In genomic region chr12:109638735-109639134, GRCh38 we compare ENCODE assay signal across 29 cellular contexts.
"Had no signal": no experiment of that assay in that cellular context is flagged by ENCODE, and none has a peak within 500 bp of the region (broad histone marks: within the 10 kb centered on the region; RNA-seq: fewer than 3 reads in every experiment).

No MANE protein-coding gene starts in this region.

- H3K4me3 ChIP-seq: ascending aorta, cardiac muscle cell had no signal

- H3K9me3 ChIP-seq: ascending aorta had no signal

- ATAC-seq: activated CD8-positive, alpha-beta T cell treated with anti-CD3 and anti-CD28 coated beads for 36 hours; activated naive CD8-positive, alpha-beta T cell treated with anti-CD3 and anti-CD28 coated beads, Interleukin-2, amount 50 U/mL, for 24 hours; activated T-cell treated with anti-CD3 and anti-CD28 coated beads, Interleukin-2, amount 50 U/mL, for 4 hours had no signal

- H3K4me1 ChIP-seq: ascending aorta had no signal

- DNase-seq: activated B cell treated with CpG ODN at 0.5 μM for 24 hours; activated CD4-positive, alpha-beta memory T cell treated with anti-CD3 and anti-CD28 coated beads for 36 hours; activated CD4-positive, alpha-beta T cell treated with anti-CD3 and anti-CD28 coated beads for 4 hours; activated CD4-positive, alpha-beta T cell treated with anti-CD3 and anti-CD28 coated beads, Interleukin-2, amount 10 ng/mL, durations not matched to agents 24 days and 14 days; activated CD4-positive, alpha-beta T cell treated with anti-CD3 and anti-CD28 coated beads, Interleukin-2, amount 50 U/mL, for 1 hour; activated CD4-positive, alpha-beta T cell treated with anti-CD3 and anti-CD28 coated beads, Interleukin-2, amount 50 U/mL, for 4 hours; activated CD4-positive, CD25-positive, alpha-beta regulatory T cell treated with anti-CD3 and anti-CD28 coated beads, Interleukin-2, amount 50 U/mL, for 72 hours; activated CD8-positive, alpha-beta memory T cell treated with anti-CD3 and anti-CD28 coated beads, Interleukin-2, amount 50 U/mL, for 4 hours; activated CD8-positive, alpha-beta T cell treated with anti-CD3 and anti-CD28 coated beads for 36 hours; activated effector memory CD4-positive, alpha-beta T cell treated with Interleukin-2 at 50 U/mL for 16 hours; activated gamma-delta T cell; activated naive CD4-positive, alpha-beta T cell treated with anti-CD3 and anti-CD28 coated beads, Interleukin-2, amount 10 ng/mL, durations not matched to agents 7 days and 5 days; activated naive CD4-positive, alpha-beta T cell treated with Interleukin-2 at 50 U/mL for 16 hours; activated naive CD8-positive, alpha-beta T cell treated with anti-CD3 and anti-CD28 coated beads, Interleukin-2, amount 10 ng/mL, durations not matched to agents 7 days and 5 days; activated naive CD8-positive, alpha-beta T cell treated with anti-CD3 and anti-CD28 coated beads, Interleukin-2, amount 50 U/mL, for 24 hours; activated T-cell treated with anti-CD3 and anti-CD28 coated beads for 4 hours; activated T-cell treated with anti-CD3 and anti-CD28 coated beads, Interleukin-2, amount 50 U/mL, for 1 hour; activated T-cell treated with anti-CD3 and anti-CD28 coated beads, Interleukin-2, amount 50 U/mL, for 4 hours; amygdala; anterior cingulate cortex; caudate nucleus; cerebellar nuclear complex; T-helper 1 cell; T-helper 2 cell; T-helper 9 cell had no signal

- H3K27ac ChIP-seq: ascending aorta, cardiac muscle cell, VCaP had no signal

- H3K27me3 ChIP-seq: ascending aorta, cardiac muscle cell had no signal

- FAIRE-seq: TTC549 had no signal

- H3K36me3 ChIP-seq: ascending aorta, cardiac muscle cell had no signal
